Comparison of ENCODE assay signal across 14 cellular contexts in genomic region chrX:41302293-41302868, GRCh38. TPM values are rescaled to one million over a fixed set of nuclear protein-coding genes. Genes with fewer than 3 reads are reported as not detected.
A peak's percentile ranks its signal among the peaks of the same experiment; 100 is the strongest.
DNase-seq lines count a peak whose midpoint lies in the region; ATAC-seq, FAIRE-seq and TF ChIP-seq lines count a peak whose summit lies in the region.
"Had no signal": no experiment of that assay in that cellular context is flagged by ENCODE, and none has a peak within 500 bp of the region (broad histone marks: within the 10 kb centered on the region; RNA-seq: fewer than 3 reads in every experiment).

No MANE protein-coding gene starts in this region.

- ATAC-seq in GM18907 (IDR thresholded peaks at IDR 0.05; ENCODE audit: unreplicated experiment), result no peak
- ATAC-seq in natural killer cell, result no peak

- no peaks in the 10 kb centered on the region for H3K36me3 Mint-ChIP-seq in natural killer cell
- H3K36me3 Mint-ChIP-seq: activated CD4-positive, alpha-beta memory T cell treated with anti-CD3 and anti-CD28 coated beads for 36 hours had no signal

- H3K4me1 Mint-ChIP-seq in natural killer cell, result no peaks in the 10 kb centered on the region

- peaks cover 24% of the 10 kb centered on the region for H3K4me1 ChIP-seq in osteoblast (ENCODE audit: insufficient read depth, low read length)
- H3K4me1 ChIP-seq in SJCRH30, result no peaks in the 10 kb centered on the region
- H3K4me1 ChIP-seq: testis had no signal

- no peaks in the 10 kb centered on the region for H3K9me3 ChIP-seq in osteoblast (ENCODE audit: low read depth, low read length)
- H3K9me3 ChIP-seq in SJCRH30 (replicated peaks), result no peaks in the 10 kb centered on the region
- H3K9me3 ChIP-seq: testis had no signal

- H3K27me3 ChIP-seq in bronchial epithelial cell (ENCODE audit: control insufficient read depth, insufficient read depth, low read length), result no peaks in the 10 kb centered on the region
- H3K27me3 ChIP-seq in osteoblast (ENCODE audit: insufficient read depth, low read length), result no peaks in the 10 kb centered on the region
- no peaks in the 10 kb centered on the region for H3K27me3 ChIP-seq in SJCRH30
- H3K27me3 ChIP-seq: testis had no signal

- peaks cover 0 to 12% of the 10 kb centered on the region in 2 donors for H3K27me3 Mint-ChIP-seq in natural killer cell (ENCODE audit: low read depth in 2 of 2)
- H3K27me3 Mint-ChIP-seq: activated CD4-positive, alpha-beta memory T cell treated with anti-CD3 and anti-CD28 coated beads for 36 hours had no signal

- TF ChIP-seq CTCF in bronchial epithelial cell (IDR thresholded peaks at IDR 0.05; ENCODE audit: insufficient read depth, low read length, severe bottlenecking) (no peak), osteoblast (IDR thresholded peaks at IDR 0.05; ENCODE audit: extremely low read depth, low read depth, low read length) (no peak), natural killer cell (IDR thresholded peaks at IDR 0.05) (no peak)

- H3K36me3 ChIP-seq in bronchial epithelial cell (ENCODE audit: control insufficient read depth, insufficient read depth, low read length), result no peaks in the 10 kb centered on the region
- no peaks in the 10 kb centered on the region for H3K36me3 ChIP-seq in osteoblast (ENCODE audit: insufficient read depth, low read length)
- H3K36me3 ChIP-seq in SJCRH30, result no peaks in the 10 kb centered on the region

- no peaks in the 10 kb centered on the region for H4K20me1 ChIP-seq in osteoblast (ENCODE audit: insufficient read depth, low read length)

- H2AFZ ChIP-seq in osteoblast (ENCODE audit: low read length), result no peak overlapping the region

- no peaks in the 10 kb centered on the region for H3K9me3 Mint-ChIP-seq in natural killer cell
- H3K9me3 Mint-ChIP-seq: activated CD4-positive, alpha-beta memory T cell treated with anti-CD3 and anti-CD28 coated beads for 36 hours had no signal

- H3K27ac ChIP-seq in osteoblast (ENCODE audit: low read depth, low read length) (no peak overlapping the region), SJCRH30 (no peak overlapping the region)
- H3K27ac ChIP-seq: testis had no signal

- intact Hi-C loops in natural killer cell (cut with micrococcal nuclease), result no loop called here

- no peaks in the 10 kb centered on the region for H3K79me2 ChIP-seq in osteoblast (ENCODE audit: insufficient read depth, low read length)

- H3K4me3 ChIP-seq in bronchial epithelial cell (ENCODE audit: low read depth, low read length) (no peak overlapping the region), osteoblast (ENCODE audit: insufficient read depth, low read length) (no peak overlapping the region), SJCRH30 (no peak overlapping the region)
- H3K4me3 ChIP-seq: testis had no signal

- FAIRE-seq in bronchial epithelial cell (lab: Jason Lieb, UNC), result no peak
- FAIRE-seq: HTR-8/SVneo had no signal

- H3K4me2 ChIP-seq in osteoblast (ENCODE audit: insufficient read depth, low read length), result no peak overlapping the region

- H3K4me3 Mint-ChIP-seq in natural killer cell, result no peak overlapping the region
- H3K4me3 Mint-ChIP-seq: activated CD4-positive, alpha-beta memory T cell treated with anti-CD3 and anti-CD28 coated beads for 36 hours had no signal

- no peak overlapping the region for H3K27ac Mint-ChIP-seq in natural killer cell
- H3K27ac Mint-ChIP-seq: activated CD4-positive, alpha-beta memory T cell treated with anti-CD3 and anti-CD28 coated beads for 36 hours had no signal

- peak; percentile 6 to 59 (median 20) for DNase-seq in NCI-H1417 (lab: John Stamatoyannopoulos, UW)
- DNase-seq in NCI-H1417 treated with DMSO at 0.1 percent for 48 hours (lab: John Stamatoyannopoulos, UW), result no peak
- DNase-seq in NCI-H2107 treated with DMSO at 0.1 percent for 48 hours (lab: John Stamatoyannopoulos, UW; ENCODE audit: unreplicated experiment), result peak; percentile 71
- DNase-seq in bronchial epithelial cell (ENCODE audit: low read depth), result peak; percentile 31
- peak; percentile 19 for DNase-seq in osteoblast (ENCODE audit: insufficient read length, low spot score, missing footprints)
- no peak for DNase-seq in SJCRH30
- no peak for DNase-seq in natural killer cell
- DNase-seq: activated CD4-positive, alpha-beta memory T cell treated with anti-CD3 and anti-CD28 coated beads for 36 hours; anterior cingulate cortex; NCI-H187 treated with DMSO at 0.1 percent for 48 hours; stimulated activated CD4-positive, alpha-beta T cell treated with anti-CD3 and anti-CD28 coated beads, Interleukin-15, amount 100 ng/mL, for 24 hours; testis had no signal

RNA-seq across cellular contexts. Expression of gene DDX3X, which starts 31.6 kb away (rescaled TPM):
- total RNA-seq in bronchial epithelial cell, result 239 and 395 TPM in 2 replicates
- total RNA-seq in osteoblast, result 160 and 203 TPM in 2 replicates
- total RNA-seq in SJCRH30 (2014; rRNA removed; shearing (Covaris generic)), result 201 and 220 TPM in 2 replicates
- total RNA-seq in natural killer cell, result 1,000 to 10,000 TPM in 2 of 3 donors, 100 to 1,000 TPM in 1; 695 to 1,297 (median 1,054) TPM

Comparison
In these comparisons a context has a peak if more than half of its experiments do, and no peak if none do; other contexts are left out.
1. DNase-seq: peak in NCI-H1417 (3 of 3), NCI-H2107 treated with DMSO at 0.1 percent for 48 hours (single experiment), bronchial epithelial cell (single experiment) and osteoblast (single experiment); none in NCI-H1417 treated with DMSO at 0.1 percent for 48 hours (single experiment), SJCRH30 (0 of 2) and natural killer cell (single experiment).